ENCODE assay signal across 35 cellular contexts in genomic region chr12:106631797-106632196, GRCh38. TPM values are rescaled to one million over a fixed set of nuclear protein-coding genes. Genes with fewer than 3 reads are reported as not detected.
"Had no signal": no experiment of that assay in that cellular context is flagged by ENCODE, and none has a peak within 500 bp of the region (broad histone marks: within the 10 kb centered on the region; RNA-seq: fewer than 3 reads in every experiment).

No MANE protein-coding gene starts in this region.

- H3K4me3 ChIP-seq: adrenal gland, PC-9 had no signal

- H3K36me3 ChIP-seq: adrenal gland had no signal

- H3K27ac ChIP-seq: adrenal gland, PC-9, RWPE1, VCaP had no signal

- H3K27ac Mint-ChIP-seq: activated B cell treated with CpG ODN at 0.5 μM for 24 hours; activated CD4-positive, alpha-beta memory T cell treated with anti-CD3 and anti-CD28 coated beads for 36 hours; activated naive CD4-positive, alpha-beta T cell treated with anti-CD3 and anti-CD28 coated beads for 36 hours; activated naive CD4-positive, alpha-beta T cell treated with anti-CD3 and anti-CD28 coated beads, Interleukin-2, amount 50 U/mL, for 72 hours; activated T-helper 1 cell treated with anti-CD3 and anti-CD28 coated beads, Interleukin-12 subunit alpha, Interleukin-12 subunit beta, Interleukin-2, Interleukin-4 antibody, amounts not matched to agents 30 ng/mL and 10 ng/mL and 1 ng/mL, durations not matched to agents 14 hours and 24 hours and 36 hours had no signal

- H3K27me3 Mint-ChIP-seq: activated CD4-positive, alpha-beta memory T cell treated with anti-CD3 and anti-CD28 coated beads for 36 hours had no signal

- H3K4me3 Mint-ChIP-seq: activated B cell treated with CpG ODN at 0.5 μM for 24 hours; activated CD4-positive, alpha-beta memory T cell treated with anti-CD3 and anti-CD28 coated beads for 36 hours; activated naive CD4-positive, alpha-beta T cell treated with anti-CD3 and anti-CD28 coated beads for 36 hours; activated T-cell treated with anti-CD3 and anti-CD28 coated beads, Interleukin-2, amount 50 U/mL, for 4 hours; activated T-helper 1 cell treated with anti-CD3 and anti-CD28 coated beads, Interleukin-12 subunit alpha, Interleukin-12 subunit beta, Interleukin-2, Interleukin-4 antibody, amounts not matched to agents 30 ng/mL and 10 ng/mL and 1 ng/mL, durations not matched to agents 14 hours and 24 hours and 36 hours; brain had no signal

- H3K4me2 ChIP-seq: PC-9 had no signal

- H3K4me1 ChIP-seq: adrenal gland had no signal

- H3K4me1 Mint-ChIP-seq: activated B cell treated with CpG ODN at 0.5 μM for 24 hours had no signal

- H3K36me3 Mint-ChIP-seq: activated CD4-positive, alpha-beta memory T cell treated with anti-CD3 and anti-CD28 coated beads for 36 hours; activated naive CD4-positive, alpha-beta T cell treated with anti-CD3 and anti-CD28 coated beads, Interleukin-2, amount 50 U/mL, for 72 hours had no signal

- ATAC-seq: activated naive CD4-positive, alpha-beta T cell treated with anti-CD3 and anti-CD28 coated beads, Interleukin-2, amount 50 U/mL, for 72 hours; activated T-cell treated with anti-CD3 and anti-CD28 coated beads, Interleukin-2, amount 50 U/mL, for 4 hours; Right ventricle myocardium inferior had no signal

- H3K9me3 Mint-ChIP-seq: activated B cell treated with CpG ODN at 0.5 μM for 24 hours; activated CD4-positive, alpha-beta memory T cell treated with anti-CD3 and anti-CD28 coated beads for 36 hours; activated naive CD4-positive, alpha-beta T cell treated with anti-CD3 and anti-CD28 coated beads for 36 hours; activated naive CD4-positive, alpha-beta T cell treated with anti-CD3 and anti-CD28 coated beads, Interleukin-2, amount 50 U/mL, for 72 hours; activated T-cell treated with anti-CD3 and anti-CD28 coated beads, Interleukin-2, amount 50 U/mL, for 4 hours; activated T-helper 1 cell treated with anti-CD3 and anti-CD28 coated beads, Interleukin-12 subunit alpha, Interleukin-12 subunit beta, Interleukin-2, Interleukin-4 antibody, amounts not matched to agents 30 ng/mL and 10 ng/mL and 1 ng/mL, durations not matched to agents 14 hours and 24 hours and 36 hours; brain had no signal

- DNase-seq: activated B cell treated with CpG ODN at 0.5 μM for 24 hours; activated CD4-positive, alpha-beta memory T cell treated with anti-CD3 and anti-CD28 coated beads for 36 hours; activated CD4-positive, alpha-beta T cell treated with anti-CD3 and anti-CD28 coated beads for 4 hours; activated CD4-positive, alpha-beta T cell treated with anti-CD3 and anti-CD28 coated beads, Interleukin-2, amount 50 U/mL, for 1 hour; activated CD4-positive, CD25-positive, alpha-beta regulatory T cell treated with anti-CD3 and anti-CD28 coated beads, Interleukin-2, amount 50 U/mL, for 72 hours; activated CD8-positive, alpha-beta memory T cell treated with anti-CD3 and anti-CD28 coated beads, Interleukin-2, amount 50 U/mL, for 4 hours; activated gamma-delta T cell treated with Interleukin-2 at 50 U/mL for 16 hours; activated naive CD4-positive, alpha-beta T cell treated with anti-CD3 and anti-CD28 coated beads for 36 hours; activated T-cell treated with anti-CD3 and anti-CD28 coated beads for 4 hours; activated T-cell treated with anti-CD3 and anti-CD28 coated beads, Interleukin-2, amount 50 U/mL, for 4 hours; adrenal gland; caudate nucleus; NCI-H1105 treated with DMSO at 0.1 percent for 48 hours; NCI-H1436; NCI-H1694; NCI-H1930; NCI-H2081 treated with DMSO at 0.1 percent for 48 hours; NCI-H345; NCI-H524 treated with DMSO at 0.1 percent for 48 hours; PC-9; SIG-M5; SW 1271; T-helper 1 cell; T-helper 2 cell; T-helper 9 cell had no signal

- H2AFZ ChIP-seq: PC-9 had no signal

- H3K9me3 ChIP-seq: adrenal gland had no signal

RNA-seq across cellular contexts. Expression of gene RFX4, which starts 49.0 kb away (rescaled TPM):
- total RNA-seq: activated B cell treated with CpG ODN at 0.5 μM for 24 hours; activated CD4-positive, alpha-beta memory T cell treated with anti-CD3 and anti-CD28 coated beads for 36 hours; activated naive CD4-positive, alpha-beta T cell treated with anti-CD3 and anti-CD28 coated beads for 36 hours; activated naive CD4-positive, alpha-beta T cell treated with anti-CD3 and anti-CD28 coated beads, Interleukin-2, amount 50 U/mL, for 72 hours; activated T-cell treated with anti-CD3 and anti-CD28 coated beads, Interleukin-2, amount 50 U/mL, for 4 hours; activated T-helper 1 cell treated with anti-CD3 and anti-CD28 coated beads, Interleukin-12 subunit alpha, Interleukin-12 subunit beta, Interleukin-2, Interleukin-4 antibody, amounts not matched to agents 30 ng/mL and 10 ng/mL and 1 ng/mL, durations not matched to agents 14 hours and 24 hours and 36 hours; adrenal gland; bronchial epithelial cell; M059J; NCI-H460; OCI-LY7; PC-9; Right ventricle myocardium inferior had no signal
